19 cellular contexts compared by ENCODE assay signal in the genomic region with DNA sequence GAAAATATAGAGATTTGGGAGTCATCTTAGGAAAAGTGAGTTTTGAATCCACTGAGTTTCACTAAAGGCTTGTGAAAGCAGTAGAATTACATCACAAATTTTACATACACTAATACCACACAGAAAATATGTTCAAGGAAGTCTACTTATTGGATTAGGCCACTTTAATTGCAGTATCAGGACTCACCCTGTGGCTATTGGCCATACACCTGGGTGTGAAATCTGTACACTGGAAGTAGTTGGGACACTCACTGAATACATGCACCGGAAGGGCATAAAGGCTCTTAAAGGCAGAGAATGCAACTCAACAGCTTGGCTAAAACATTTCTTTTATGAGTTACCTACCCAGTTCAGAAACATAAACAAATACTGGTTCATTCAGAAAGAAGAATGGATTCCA. TPM values are rescaled to one million over a fixed set of nuclear protein-coding genes. Genes with fewer than 3 reads are reported as not detected.
"Had no signal": no experiment of that assay in that cellular context is flagged by ENCODE, and none has a peak within 500 bp of the region (broad histone marks: within the 10 kb centered on the region; RNA-seq: fewer than 3 reads in every experiment).

No MANE protein-coding gene starts in this region.

- DNase-seq: activated CD4-positive, alpha-beta T cell treated with anti-CD3 and anti-CD28 coated beads for 36 hours; activated CD4-positive, alpha-beta T cell treated with anti-CD3 and anti-CD28 coated beads, Interleukin-2, amount 50 U/mL, for 48 hours; activated gamma-delta T cell treated with Interleukin-2 at 50 U/mL for 16 hours; activated T-cell treated with anti-CD3 and anti-CD28 coated beads for 4 hours; effector CD8-positive, alpha-beta T cell; esophagus squamous epithelium; glutamatergic neuron; mesendoderm; naive thymus-derived CD4-positive, alpha-beta T cell; sigmoid colon; SK-N-SH; stimulated activated naive B cell treated with anti-CD40 and anti-IgM and Interleukin-4, amounts not matched to agents 10 μg/mL and 1 μg/mL and 100 μg/mL, for 72 hours had no signal

- H2AFZ ChIP-seq: neural progenitor cell had no signal

- H3K4me2 ChIP-seq: neural progenitor cell, SK-N-SH had no signal

- H3K4me1 ChIP-seq: neural progenitor cell, prostate gland had no signal

- H3K9ac ChIP-seq: neural progenitor cell, SK-N-SH had no signal

- H3K27me3 ChIP-seq: body of pancreas, esophagus squamous epithelium, neural progenitor cell, sigmoid colon had no signal

- H3K9me2 ChIP-seq: SK-N-SH had no signal

- ATAC-seq: activated CD4-positive, alpha-beta T cell treated with anti-CD3 and anti-CD28 coated beads for 36 hours; activated naive CD4-positive, alpha-beta T cell treated with anti-CD3 and anti-CD28 coated beads, Interleukin-2, amount 50 U/mL, for 72 hours; body of pancreas; naive thymus-derived CD4-positive, alpha-beta T cell; stimulated activated naive B cell treated with anti-CD40 and anti-IgM and Interleukin-4, amounts not matched to agents 10 μg/mL and 1 μg/mL and 100 μg/mL, for 72 hours; WTC11 had no signal

- H3K9me3 ChIP-seq: body of pancreas, esophagus squamous epithelium, prostate gland, sigmoid colon, SK-N-SH had no signal

- H3K36me3 ChIP-seq: esophagus squamous epithelium, neural progenitor cell, prostate gland, sigmoid colon had no signal

- H3K27ac ChIP-seq: neural progenitor cell, prostate gland had no signal

- H3K4me3 ChIP-seq: body of pancreas, esophagus squamous epithelium, neural progenitor cell, prostate gland, sigmoid colon had no signal

RNA-seq across cellular contexts. Expression of gene MAOB, which starts 19.8 kb away (rescaled TPM):
- total RNA-seq: activated naive CD4-positive, alpha-beta T cell treated with anti-CD3 and anti-CD28 coated beads, Interleukin-2, amount 50 U/mL, for 72 hours; activated T-helper 1 cell treated with anti-CD3 and anti-CD28 coated beads, Interleukin-12 subunit alpha, Interleukin-12 subunit beta, Interleukin-2, Interleukin-4 antibody, amounts not matched to agents 30 ng/mL and 10 ng/mL and 1 ng/mL, durations not matched to agents 14 hours and 24 hours and 36 hours; naive thymus-derived CD4-positive, alpha-beta T cell; osteocyte had no signal
- polyA plus RNA-seq: naive thymus-derived CD4-positive, alpha-beta T cell had no signal
